20 cellular contexts compared by ENCODE assay signal in the genomic region with DNA sequence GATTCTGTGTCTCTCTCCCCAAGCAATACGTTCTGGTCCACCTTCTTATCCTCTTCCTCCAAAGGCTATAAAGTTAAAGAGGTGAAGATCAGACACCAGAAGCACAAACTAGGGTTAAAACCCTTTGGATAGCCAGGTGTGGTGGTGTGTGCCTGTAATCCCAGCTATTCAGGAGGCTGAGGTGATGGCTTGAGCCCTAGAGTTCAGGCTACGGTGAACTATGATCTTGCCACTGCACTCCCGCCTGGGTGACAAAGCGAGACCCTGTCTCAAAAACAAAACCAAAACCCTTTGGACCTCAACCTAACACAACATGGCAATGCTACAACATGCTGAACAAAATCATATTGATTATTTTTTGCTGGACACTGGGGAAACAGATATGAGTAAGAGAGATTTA. TPM values are rescaled to one million over a fixed set of nuclear protein-coding genes. Genes with fewer than 3 reads are reported as not detected.
DNase-seq lines count a peak whose midpoint lies in the region; ATAC-seq and TF ChIP-seq lines count a peak whose summit lies in the region.
"Had no signal": no experiment of that assay in that cellular context is flagged by ENCODE, and none has a peak within 500 bp of the region (broad histone marks: within the 10 kb centered on the region; RNA-seq: fewer than 3 reads in every experiment).

No MANE protein-coding gene starts in this region.

- peaks cover 62% of the 10 kb centered on the region for H3K36me3 Mint-ChIP-seq in CD4-positive, alpha-beta T cell (ENCODE audit: low read depth)
- peaks cover 28% of the 10 kb centered on the region for H3K36me3 Mint-ChIP-seq in HFFc6 (ENCODE audit: low read depth)
- H3K36me3 Mint-ChIP-seq in activated T-helper 17 cell treated with anti-CD3 and anti-CD28 coated beads, Interleukin-2, amount 50 U/mL, for 72 hours (ENCODE audit: low read depth): peaks cover 60% of the 10 kb centered on the region
- H3K36me3 Mint-ChIP-seq in memory B cell: peaks cover 24% of the 10 kb centered on the region

- H4K20me1 ChIP-seq in MM.1S (ENCODE audit: insufficient read depth, low read length): peaks cover 74% of the 10 kb centered on the region

- no peak overlapping the region for H3K9ac ChIP-seq in MM.1S (ENCODE audit: low read length)

- no peak overlapping the region for H3K4me3 Mint-ChIP-seq in CD4-positive, alpha-beta T cell
- H3K4me3 Mint-ChIP-seq in HFFc6 (no peak overlapping the region), memory B cell (no peak overlapping the region)
- no peak overlapping the region for H3K4me3 Mint-ChIP-seq in activated T-helper 17 cell treated with anti-CD3 and anti-CD28 coated beads, Interleukin-2, amount 50 U/mL, for 72 hours

- H3K4me3 ChIP-seq in MM.1S (ENCODE audit: low read length): no peak overlapping the region
- H3K4me3 ChIP-seq: coronary artery, K562, smooth muscle cell, upper lobe of right lung had no signal

- H3K27ac ChIP-seq in CD4-positive, alpha-beta T cell (ENCODE audit: low read depth, low read length): no peak overlapping the region
- no peak overlapping the region for H3K27ac ChIP-seq in MM.1S (ENCODE audit: low read length)
- H3K27ac ChIP-seq: brain microvascular endothelial cell, coronary artery, upper lobe of right lung had no signal

- H3K27ac Mint-ChIP-seq in CD4-positive, alpha-beta T cell: peak overlapping the region; percentile 35
- H3K27ac Mint-ChIP-seq in HFFc6 (peak overlapping the region; percentile 58; the same call in 1 of the 2 replicates), memory B cell (peak overlapping the region; percentile 58)
- peak overlapping the region; percentile 28 for H3K27ac Mint-ChIP-seq in activated T-helper 17 cell treated with anti-CD3 and anti-CD28 coated beads, Interleukin-2, amount 50 U/mL, for 72 hours

- no peaks in the 10 kb centered on the region for H3K27me3 Mint-ChIP-seq in CD4-positive, alpha-beta T cell
- no peaks in the 10 kb centered on the region; the same call in 1 of the 2 replicates for H3K27me3 Mint-ChIP-seq in HFFc6 (ENCODE audit: insufficient read depth)
- H3K27me3 Mint-ChIP-seq in activated T-helper 17 cell treated with anti-CD3 and anti-CD28 coated beads, Interleukin-2, amount 50 U/mL, for 72 hours: no peaks in the 10 kb centered on the region
- H3K27me3 Mint-ChIP-seq in memory B cell: no peaks in the 10 kb centered on the region

- no peak overlapping the region for H2AFZ ChIP-seq in MM.1S (ENCODE audit: low read length)

- intact Hi-C loops in CD4-positive, alpha-beta T cell (cut with DNase I, micrococcal nuclease): loop anchor here (5.0 kb wide), 1 partner anchor 39 kb away; no protein-coding TSS in a partner anchor

- no peaks in the 10 kb centered on the region for H3K27me3 ChIP-seq in CD4-positive, alpha-beta T cell (ENCODE audit: control insufficient read depth, insufficient read depth, low read length)
- H3K27me3 ChIP-seq in MM.1S (replicated peaks; ENCODE audit: insufficient read depth, low read length): no peaks in the 10 kb centered on the region
- H3K27me3 ChIP-seq: brain microvascular endothelial cell, upper lobe of right lung had no signal

- H3K4me1 Mint-ChIP-seq in CD4-positive, alpha-beta T cell (ENCODE audit: low read depth): peaks cover 77% of the 10 kb centered on the region
- H3K4me1 Mint-ChIP-seq in HFFc6 (ENCODE audit: low read depth) (peaks cover 66% of the 10 kb centered on the region), memory B cell (peaks cover 25% of the 10 kb centered on the region)
- peaks cover 57% of the 10 kb centered on the region for H3K4me1 Mint-ChIP-seq in activated T-helper 17 cell treated with anti-CD3 and anti-CD28 coated beads, Interleukin-2, amount 50 U/mL, for 72 hours

- no peaks in the 10 kb centered on the region for H3K9me3 Mint-ChIP-seq in CD4-positive, alpha-beta T cell
- no peaks in the 10 kb centered on the region for H3K9me3 Mint-ChIP-seq in HFFc6
- no peaks in the 10 kb centered on the region for H3K9me3 Mint-ChIP-seq in activated T-helper 17 cell treated with anti-CD3 and anti-CD28 coated beads, Interleukin-2, amount 50 U/mL, for 72 hours
- H3K9me3 Mint-ChIP-seq in memory B cell: no peaks in the 10 kb centered on the region

- H3K9me2 ChIP-seq in MM.1S (replicated peaks; ENCODE audit: insufficient read depth, low read length): no peaks in the 10 kb centered on the region

- CTCF ChIA-PET in CD4-positive, alpha-beta T cell (lab: Charles Lee): no interaction called here

- POLR2A ChIA-PET in CD4-positive, alpha-beta T cell (lab: Charles Lee): no interaction called here

- TF ChIP-seq CTCF in CD4-positive, alpha-beta T cell (IDR thresholded peaks at IDR 0.05): no peak
- TF ChIP-seq CTCF in HFFc6 (IDR thresholded peaks at IDR 0.05) (no peak), MM.1S (IDR thresholded peaks at IDR 0.05; ENCODE audit: low read length) (no peak)

- ATAC-seq in CD4-positive, alpha-beta T cell (ENCODE audit: poor library complexity): no peak
- ATAC-seq in activated T-helper 17 cell treated with anti-CD3 and anti-CD28 coated beads, Interleukin-2, amount 50 U/mL, for 72 hours (replicated peaks): no peak
- ATAC-seq in memory B cell (ENCODE audit: low read depth): no peak
- ATAC-seq in HG02678 (IDR thresholded peaks at IDR 0.05; ENCODE audit: unreplicated experiment): no peak
- no peak for ATAC-seq in GM21515 (IDR thresholded peaks at IDR 0.05; ENCODE audit: unreplicated experiment)
- ATAC-seq: K562, upper lobe of right lung had no signal

- no peaks in the 10 kb centered on the region for H3K9me3 ChIP-seq in CD4-positive, alpha-beta T cell (ENCODE audit: control insufficient read depth, low read length)
- no peaks in the 10 kb centered on the region for H3K9me3 ChIP-seq in MM.1S (replicated peaks; ENCODE audit: insufficient read depth, low read length)
- H3K9me3 ChIP-seq: upper lobe of right lung had no signal

- H3K79me2 ChIP-seq in MM.1S (ENCODE audit: low read length): peaks cover 100% of the 10 kb centered on the region

- no peaks in the 10 kb centered on the region for H3F3A ChIP-seq in MM.1S (ENCODE audit: insufficient read depth, low read length)

- H3K4me2 ChIP-seq in MM.1S (ENCODE audit: low read depth, low read length): no peak overlapping the region
- H3K4me2 ChIP-seq: smooth muscle cell had no signal

- H3K36me3 ChIP-seq in MM.1S (replicated peaks; ENCODE audit: insufficient read depth, low read length): 0 out of 2 replicates have a peak, but pooled peaks cover 9% of the 10 kb centered on the region

- no peak for DNase-seq in CD4-positive, alpha-beta T cell
- DNase-seq in HFFc6 (no peak), memory B cell (ENCODE audit: low spot score in 2 of 2) (no peak), NCI-H1105 (lab: John Stamatoyannopoulos, UW) (no peak), MM.1S (no peak)
- DNase-seq: activated CD4-positive, alpha-beta T cell treated with anti-CD3 and anti-CD28 coated beads, Interleukin-2, amount 50 U/mL, for 1 hour; AML-193; brain microvascular endothelial cell; NCI-H2171 treated with DMSO at 0.1 percent for 48 hours; NCI-H69; SHP77 treated with DMSO at 0.1 percent for 48 hours; stimulated activated CD4-positive, alpha-beta T cell treated with anti-CD3 and anti-CD28 coated beads, Interleukin-2, amount 100 ng/mL, for 48 hours; T-helper 1 cell; upper lobe of right lung had no signal

- H3K4me1 ChIP-seq in MM.1S (ENCODE audit: low read length): no peaks in the 10 kb centered on the region

RNA-seq across cellular contexts. Expression of a gene that starts 43.2 kb away (rescaled TPM):
- 100 to 1,000 TPM; 143 to 146 TPM for total RNA-seq in CD4-positive, alpha-beta T cell
- total RNA-seq in HFFc6 (2021; fragmentation: NEBNext Ultra II Directional; extraction: Animal tissue kit (Norgen Biotek cat#: 25700)): 10 to 100 TPM; 20.4 to 24.8 (median 22.2) TPM
- 10 to 100 TPM; 43.0 to 55.0 TPM for total RNA-seq in activated T-helper 17 cell treated with anti-CD3 and anti-CD28 coated beads, Interleukin-2, amount 50 U/mL, for 72 hours
